Comparison of ENCODE assay signal across 22 cellular contexts in the genomic region with DNA sequence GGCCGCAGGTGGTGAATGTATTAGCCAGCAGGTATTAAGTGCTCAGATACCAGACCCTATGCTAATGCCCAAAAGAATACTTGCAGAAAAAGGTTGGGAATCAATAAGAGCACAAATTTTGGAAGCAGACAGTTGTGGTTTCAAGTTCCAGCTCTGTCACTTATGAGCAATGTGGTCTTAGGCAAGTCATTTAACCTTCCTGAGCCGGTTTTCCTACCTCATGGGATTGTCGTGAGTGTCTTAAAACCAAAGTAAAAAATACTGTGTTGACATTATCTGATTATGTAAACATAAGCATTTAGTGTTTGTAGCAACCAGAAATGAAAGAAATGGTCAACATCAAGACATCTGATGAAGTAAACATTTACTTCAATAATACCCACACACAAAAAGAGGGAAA.
DNase-seq lines count a peak whose midpoint lies in the region; ATAC-seq, FAIRE-seq and TF ChIP-seq lines count a peak whose summit lies in the region.
"Had no signal": no experiment of that assay in that cellular context is flagged by ENCODE, and none has a peak within 500 bp of the region (broad histone marks: within the 10 kb centered on the region; RNA-seq: fewer than 3 reads in every experiment).

No MANE protein-coding gene starts in this region.

- no peak overlapping the region for H4K8ac ChIP-seq in trophoblast cell (ENCODE audit: low read depth, low read length)

- H2AFZ ChIP-seq in K562 (ENCODE audit: low read depth, low read length) (no peak overlapping the region), trophoblast cell (ENCODE audit: insufficient read depth, low read length, poor library complexity) (no peak overlapping the region)

- H3K27me3 ChIP-seq in K562 (ENCODE audit: control insufficient read depth in 2 of 2, insufficient read depth in 2 of 2, low read length in 2 of 2) (no peaks in the 10 kb centered on the region), trophoblast cell (ENCODE audit: insufficient read depth, low read length) (no peaks in the 10 kb centered on the region)
- H3K27me3 ChIP-seq: BLaER1 had no signal

- CTCF ChIA-PET in K562 (lab: Yijun Ruan, JAX; ENCODE audit: low intra/inter-chr PET ratio): no interaction called here
- CTCF ChIA-PET in activated CD4-positive, alpha-beta memory T cell treated with anti-CD3 and anti-CD28 coated beads for 36 hours (lab: Charles Lee): no interaction called here

- H3K9me3 ChIP-seq in K562 (replicated peaks; ENCODE audit: control insufficient read depth, insufficient read depth, low read depth, low read length): peaks cover 2% of the 10 kb centered on the region; the same call in 1 of the 2 replicates
- H3K9me3 ChIP-seq in trophoblast cell (ENCODE audit: insufficient read depth, low read depth, low read length): peaks cover 2% of the 10 kb centered on the region
- H3K9me3 ChIP-seq: BLaER1, Caco-2, HAP-1 had no signal

- H3K4ac ChIP-seq in trophoblast cell (ENCODE audit: low read depth, low read length): no peak overlapping the region

- no peak for TF ChIP-seq POLR2A in K562 (conservative IDR thresholded peaks at IDR 0.05)

- H3K79me1 ChIP-seq in trophoblast cell (ENCODE audit: low read length): no peaks in the 10 kb centered on the region

- no peak overlapping the region for H3K23ac ChIP-seq in trophoblast cell (ENCODE audit: low read length)

- TF ChIP-seq CTCF in LNCaP clone FGC (IDR thresholded peaks at IDR 0.05; ENCODE audit: control insufficient read depth, extremely low read depth, insufficient read depth) (no peak), K562 (IDR thresholded peaks at IDR 0.05 in 2 of 3, conservative IDR thresholded peaks at IDR 0.05 in 1 of 3; ENCODE audit: insufficient read depth in 2 of 3, low read depth in 1 of 3, low read length in 3 of 3) (no peak), GM13977 (IDR thresholded peaks at IDR 0.05; ENCODE audit: extremely low read depth, insufficient read depth, missing control alignments) (no peak)

- H3K4me2 ChIP-seq in K562 (ENCODE audit: insufficient read depth, low read length): no peak overlapping the region
- no peak overlapping the region for H3K4me2 ChIP-seq in trophoblast cell (ENCODE audit: low read length)
- H3K4me2 ChIP-seq: BLaER1 had no signal

- no peak overlapping the region for H3K18ac ChIP-seq in trophoblast cell (ENCODE audit: low read length)

- H3K9me1 ChIP-seq in K562 (ENCODE audit: control insufficient read depth, insufficient read depth, low read length): no peaks in the 10 kb centered on the region

- in situ Hi-C loops in K562 (cut with MboI): no loop called here
- in situ Hi-C loops in GM13977 (cut with MboI; ENCODE audit: low pct_unique_long_range_greater_than_20kb, low sequenced_read_pairs, unreplicated experiment): no loop called here

- H3K27ac ChIP-seq in K562 (ENCODE audit: extremely low read depth, low read depth, low read length) (no peak overlapping the region), trophoblast cell (ENCODE audit: low read depth, low read length) (no peak overlapping the region)
- H3K27ac ChIP-seq: BLaER1, C4-2B had no signal

- DNase-seq in DMS53 (lab: John Stamatoyannopoulos, UW): peak; percentile 66
- DNase-seq in LNCaP clone FGC (ENCODE audit: low read depth): peak; percentile 17
- no peak for DNase-seq in K562 (ENCODE audit: extremely low read depth in 1 of 4, low spot score in 3 of 4)
- peak; percentile 64 to 90 for DNase-seq in trophoblast cell
- DNase-seq in AG20443 (ENCODE audit: low spot score): no peak
- DNase-seq in GM13977 (ENCODE audit: low spot score): no peak
- DNase-seq in activated CD4-positive, alpha-beta memory T cell treated with anti-CD3 and anti-CD28 coated beads for 36 hours: no peak
- DNase-seq: 8988T; Caco-2; CD4-positive, CD25-positive, alpha-beta regulatory T cell; CD8-positive, alpha-beta T cell; DMS153; DMS79 treated with DMSO at 0.1 percent for 48 hours; GF-D8; GOT3; HFFc6 had no signal

- H4K12ac ChIP-seq in trophoblast cell (ENCODE audit: low read depth, low read length): no peak overlapping the region

- no peaks in the 10 kb centered on the region for H3K36me3 ChIP-seq in K562 (ENCODE audit: control insufficient read depth, insufficient read depth, low read length)
- no peaks in the 10 kb centered on the region for H3K36me3 ChIP-seq in trophoblast cell (ENCODE audit: control insufficient read depth in 1 of 2, insufficient read depth in 2 of 2, low read length in 2 of 2)
- H3K36me3 ChIP-seq: BLaER1, HAP-1 had no signal

- no peaks in the 10 kb centered on the region for H3K4me1 Mint-ChIP-seq in activated CD4-positive, alpha-beta memory T cell treated with anti-CD3 and anti-CD28 coated beads for 36 hours (ENCODE audit: low read depth)
- H3K4me1 Mint-ChIP-seq: B cell; CD4-positive, CD25-positive, alpha-beta regulatory T cell had no signal

- TF ChIP-seq RAD21 in K562 (CRISPR knock-in tag; conservative IDR thresholded peaks at IDR 0.05 in 1 of 2, IDR thresholded peaks at IDR 0.05 in 1 of 2): no peak

- no peak overlapping the region for H2BK5ac ChIP-seq in trophoblast cell (ENCODE audit: low read depth, low read length, poor library complexity)

- H3K4me3 Mint-ChIP-seq in activated CD4-positive, alpha-beta memory T cell treated with anti-CD3 and anti-CD28 coated beads for 36 hours: no peak overlapping the region
- H3K4me3 Mint-ChIP-seq: B cell; CD4-positive, CD25-positive, alpha-beta regulatory T cell; CD8-positive, alpha-beta T cell; HFFc6 had no signal

- no peaks in the 10 kb centered on the region for H3K36me3 Mint-ChIP-seq in activated CD4-positive, alpha-beta memory T cell treated with anti-CD3 and anti-CD28 coated beads for 36 hours
- H3K36me3 Mint-ChIP-seq: CD4-positive, CD25-positive, alpha-beta regulatory T cell; CD8-positive, alpha-beta T cell had no signal

- under 1% methylated on average over 3 of the region's 3 CpGs for WGBS in K562 (ENCODE audit: insufficient coverage, low coverage, missing lambda C conversion rate)
- no CpG with 5 or more reads among the region's 3 CpGs for WGBS in trophoblast cell (ENCODE audit: extremely low coverage, insufficient coverage, insufficient read length)

- H3K4me1 ChIP-seq in K562 (replicated peaks in 1 of 2; ENCODE audit: control insufficient read depth in 2 of 2, insufficient read depth in 2 of 2, low read length in 2 of 2) (no peaks in the 10 kb centered on the region), trophoblast cell (ENCODE audit: control insufficient read depth in 1 of 2, insufficient read depth in 2 of 2, low read length in 2 of 2) (no peaks in the 10 kb centered on the region)
- H3K4me1 ChIP-seq: BLaER1, Caco-2, HAP-1 had no signal

- no peak for ATAC-seq in K562
- ATAC-seq: CD8-positive, alpha-beta T cell had no signal

- H3K27ac Mint-ChIP-seq in activated CD4-positive, alpha-beta memory T cell treated with anti-CD3 and anti-CD28 coated beads for 36 hours: no peak overlapping the region
- H3K27ac Mint-ChIP-seq: B cell; CD4-positive, CD25-positive, alpha-beta regulatory T cell; CD8-positive, alpha-beta T cell; HFFc6 had no signal

- no peaks in the 10 kb centered on the region for H4K20me1 ChIP-seq in K562 (replicated peaks; ENCODE audit: control insufficient read depth, insufficient read depth, low read length)
- H4K20me1 ChIP-seq: BLaER1 had no signal

- no peak for FAIRE-seq in K562 (lab: Jason Lieb, UNC)
- FAIRE-seq: GM12891, H54 had no signal

- H3K9me3 Mint-ChIP-seq in activated CD4-positive, alpha-beta memory T cell treated with anti-CD3 and anti-CD28 coated beads for 36 hours: peaks cover 14% of the 10 kb centered on the region

- TF ChIP-seq EP300 in K562 (IDR thresholded peaks at IDR 0.05; ENCODE audit: low read length): no peak

- no TSS peak for BruUV-seq in K562 (replicated peaks; lab: Mats Ljungman, UMichigan)

- no peaks in the 10 kb centered on the region for H3K27me3 Mint-ChIP-seq in activated CD4-positive, alpha-beta memory T cell treated with anti-CD3 and anti-CD28 coated beads for 36 hours
- H3K27me3 Mint-ChIP-seq: B cell; CD4-positive, CD25-positive, alpha-beta regulatory T cell had no signal

- H2BK12ac ChIP-seq in trophoblast cell (ENCODE audit: low read length): no peak overlapping the region

- H3K79me2 ChIP-seq in K562 (ENCODE audit: control insufficient read depth, insufficient read depth, low read length) (no peaks in the 10 kb centered on the region), trophoblast cell (ENCODE audit: control insufficient read depth, insufficient read depth, low read length, poor library complexity) (no peaks in the 10 kb centered on the region)

- no peak overlapping the region for H2BK120ac ChIP-seq in trophoblast cell (ENCODE audit: insufficient read depth, low read length, poor library complexity)

- H3K9ac ChIP-seq in K562 (ENCODE audit: insufficient read depth in 1 of 2, low read depth in 2 of 2, low read length in 2 of 2): no peak overlapping the region
- no peak overlapping the region for H3K9ac ChIP-seq in trophoblast cell (ENCODE audit: low read length)
- H3K9ac ChIP-seq: BLaER1 had no signal

- intact Hi-C loops in K562 (cut with micrococcal nuclease): no loop called here
- intact Hi-C loops in activated CD4-positive, alpha-beta memory T cell treated with anti-CD3 and anti-CD28 coated beads for 36 hours (cut with micrococcal nuclease): no loop called here

- POLR2A ChIA-PET in K562 (lab: Yijun Ruan, JAX): no interaction called here
- POLR2A ChIA-PET in activated CD4-positive, alpha-beta memory T cell treated with anti-CD3 and anti-CD28 coated beads for 36 hours (lab: Charles Lee): no interaction called here

- H4K91ac ChIP-seq in trophoblast cell (ENCODE audit: low read depth, low read length): no peak overlapping the region

- H3K14ac ChIP-seq in trophoblast cell (ENCODE audit: low read length): no peak overlapping the region

- H2AK5ac ChIP-seq in trophoblast cell (ENCODE audit: low read length): no peak overlapping the region

- H3K4me3 ChIP-seq in LNCaP clone FGC (ENCODE audit: low read depth, low read length) (no peak overlapping the region), K562 (no peak overlapping the region), trophoblast cell (ENCODE audit: low read depth, low read length) (no peak overlapping the region)
- H3K4me3 ChIP-seq: BLaER1, HAP-1 had no signal

TF ChIP-seq in K562, 482 proteins besides CTCF, POLR2A, EP300 and RAD21:
- 0 out of 2 replicates have a peak, but pooled peaks have one; percentile 16 for TF ChIP-seq ZNF507 (tag; conservative IDR thresholded peaks at IDR 0.05)
- TF ChIP-seq CBX5 (IDR thresholded peaks at IDR 0.05; ENCODE audit: borderline replicate concordance, low read depth): no peak

Comparison
In these comparisons a context has a peak if more than half of its experiments do, and no peak if none do; other contexts are left out.
1. DNase-seq: peak in DMS53 (single experiment), LNCaP clone FGC (single experiment) and trophoblast cell (2 of 2); none in K562 (0 of 4), AG20443 (single experiment), GM13977 (single experiment) and activated CD4-positive, alpha-beta memory T cell treated with anti-CD3 and anti-CD28 coated beads for 36 hours (single experiment).